Comparison of ENCODE assay signal across 12 cellular contexts in the genomic region with DNA sequence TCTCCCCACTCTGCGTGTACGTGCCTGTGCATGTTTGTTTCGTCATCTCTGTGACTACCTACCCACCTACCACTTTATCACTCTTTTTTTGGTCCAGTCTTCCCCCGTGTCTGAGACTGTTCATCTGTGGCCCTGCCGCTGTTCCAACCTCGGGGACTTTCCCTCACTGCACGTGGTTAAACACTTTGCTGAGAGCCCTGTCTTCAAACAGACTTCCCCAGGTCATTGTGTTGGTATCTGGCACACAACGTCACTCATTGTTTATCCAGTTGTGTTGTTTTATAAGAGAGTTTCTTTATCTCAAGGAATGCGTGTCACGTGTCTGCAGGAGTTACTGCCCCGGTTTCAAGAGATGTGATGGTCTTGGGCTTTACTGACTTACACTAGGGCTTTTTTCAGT.
DNase-seq lines count a peak whose midpoint lies in the region; ATAC-seq and TF ChIP-seq lines count a peak whose summit lies in the region.
"Had no signal": no experiment of that assay in that cellular context is flagged by ENCODE, and none has a peak within 500 bp of the region (broad histone marks: within the 10 kb centered on the region; RNA-seq: fewer than 3 reads in every experiment).

No MANE protein-coding gene starts in this region.

- peak overlapping the region; percentile 31 for H3K27ac Mint-ChIP-seq in endodermal cell
- H3K27ac Mint-ChIP-seq in T-cell: no peak overlapping the region
- H3K27ac Mint-ChIP-seq: CD4-positive, alpha-beta T cell had no signal

- intact Hi-C loops in lower leg skin (cut with DNase I; ENCODE audit: low total_unique reads): no loop called here

- no peak for DNase-seq in endodermal cell
- peak; percentile 39 for DNase-seq in osteoblast (ENCODE audit: insufficient read length, low spot score, missing footprints)
- no peak for DNase-seq in lower leg skin (ENCODE audit: low spot score in 2 of 2)
- DNase-seq in OCI-M1 (lab: John Stamatoyannopoulos, UW): no peak
- no peak for DNase-seq in T-cell
- no peak for DNase-seq in suprapubic skin (ENCODE audit: low spot score in 2 of 2)
- DNase-seq: CD4-positive, alpha-beta T cell; H9; NCI-H774 had no signal

- H3K27me3 Mint-ChIP-seq in endodermal cell (ENCODE audit: insufficient read depth) (no peaks in the 10 kb centered on the region), T-cell (no peaks in the 10 kb centered on the region)
- H3K27me3 Mint-ChIP-seq: CD4-positive, alpha-beta T cell had no signal

- TF ChIP-seq POLR2A in lower leg skin (IDR thresholded peaks at IDR 0.05): no peak
- TF ChIP-seq POLR2A in suprapubic skin (IDR thresholded peaks at IDR 0.05): no peak

- 88 to 89% methylated on average over 8 to 11 of the region's 11 CpGs for WGBS in endodermal cell (ENCODE audit: insufficient coverage in 1 of 2, insufficient read length in 1 of 2), 2 experiments
- 76 to 79% methylated on average over 11 of the region's 11 CpGs for WGBS in lower leg skin, 2 donors
- WGBS in suprapubic skin: 74% methylated on average over 11 of the region's 11 CpGs

- H3K9me3 ChIP-seq in endodermal cell (ENCODE audit: control insufficient read depth, low read length): no peaks in the 10 kb centered on the region
- H3K9me3 ChIP-seq in osteoblast (ENCODE audit: low read depth, low read length): no peaks in the 10 kb centered on the region
- H3K9me3 ChIP-seq in suprapubic skin: no peaks in the 10 kb centered on the region

- H3K27ac ChIP-seq in endodermal cell (ENCODE audit: low read depth, low read length): no peak overlapping the region
- H3K27ac ChIP-seq in osteoblast (ENCODE audit: low read depth, low read length): peak overlapping the region; percentile 97
- no peak overlapping the region for H3K27ac ChIP-seq in suprapubic skin

- TF ChIP-seq EP300 in suprapubic skin (IDR thresholded peaks at IDR 0.05): no peak

- H2AFZ ChIP-seq in osteoblast (ENCODE audit: low read length): no peak overlapping the region

- no peaks in the 10 kb centered on the region for H3K9me3 Mint-ChIP-seq in endodermal cell
- H3K9me3 Mint-ChIP-seq in T-cell: no peaks in the 10 kb centered on the region
- H3K9me3 Mint-ChIP-seq: CD4-positive, alpha-beta T cell; H9 had no signal

- no peaks in the 10 kb centered on the region for H3K36me3 ChIP-seq in endodermal cell (ENCODE audit: control insufficient read depth, insufficient read depth, low read length)
- H3K36me3 ChIP-seq in osteoblast (ENCODE audit: insufficient read depth, low read length): no peaks in the 10 kb centered on the region
- H3K36me3 ChIP-seq in suprapubic skin: no peaks in the 10 kb centered on the region

- CTCF ChIA-PET in T-cell (lab: Charles Lee): interaction anchor here in 1 of 2 donors (1.0 kb wide), 1 partner anchor 19 kb away, joined by 4 read pairs; no protein-coding TSS in a partner anchor

- POLR2A ChIA-PET in T-cell (lab: Charles Lee): no interaction called here

- H3K4me3 ChIP-seq in endodermal cell (ENCODE audit: low read length) (no peak overlapping the region), osteoblast (ENCODE audit: insufficient read depth, low read length) (no peak overlapping the region), lower leg skin (ENCODE audit: low read depth, poor library complexity, severe bottlenecking) (no peak overlapping the region), suprapubic skin (no peak overlapping the region)
- H3K4me3 ChIP-seq: lung had no signal

- H3K4me1 Mint-ChIP-seq in endodermal cell (peaks cover 15% of the 10 kb centered on the region), T-cell (no peaks in the 10 kb centered on the region)

- H3K36me3 Mint-ChIP-seq in endodermal cell (ENCODE audit: low read depth) (no peaks in the 10 kb centered on the region), T-cell (no peaks in the 10 kb centered on the region)

- no peaks in the 10 kb centered on the region for H4K20me1 ChIP-seq in osteoblast (ENCODE audit: insufficient read depth, low read length)

- peak overlapping the region; percentile 43 for H3K4me2 ChIP-seq in osteoblast (ENCODE audit: insufficient read depth, low read length)

- TF ChIP-seq CTCF in endodermal cell (conservative IDR thresholded peaks at IDR 0.05) (no peak), osteoblast (IDR thresholded peaks at IDR 0.05; ENCODE audit: extremely low read depth, low read depth, low read length) (no peak), lower leg skin (IDR thresholded peaks at IDR 0.05) (no peak), suprapubic skin (IDR thresholded peaks at IDR 0.05) (no peak)

- H3K4me1 ChIP-seq in endodermal cell (ENCODE audit: control insufficient read depth, insufficient read depth, low read length) (no peaks in the 10 kb centered on the region), osteoblast (ENCODE audit: insufficient read depth, low read length) (peaks cover 78% of the 10 kb centered on the region), suprapubic skin (peaks cover 10% of the 10 kb centered on the region)

- peak; percentile 64 for ATAC-seq in GM18519 (IDR thresholded peaks at IDR 0.05; ENCODE audit: low FRiP score, unreplicated experiment)
- ATAC-seq in HG03280 (IDR thresholded peaks at IDR 0.05; ENCODE audit: unreplicated experiment): peak; percentile 57
- ATAC-seq in T-cell (replicated peaks in 1 of 4): no peak

- H3K4me3 Mint-ChIP-seq in endodermal cell: no peak overlapping the region
- H3K4me3 Mint-ChIP-seq in T-cell: no peak overlapping the region
- H3K4me3 Mint-ChIP-seq: CD4-positive, alpha-beta T cell; H9 had no signal

- H3K79me2 ChIP-seq in osteoblast (ENCODE audit: insufficient read depth, low read length): peaks cover 3% of the 10 kb centered on the region

- H3K9ac ChIP-seq in endodermal cell (ENCODE audit: extremely low read depth, low read length, poor library complexity, severe bottlenecking): no peak overlapping the region

- H3K27me3 ChIP-seq in endodermal cell (ENCODE audit: control insufficient read depth, insufficient read depth, low read length, poor library complexity, severe bottlenecking): no peaks in the 10 kb centered on the region
- no peaks in the 10 kb centered on the region for H3K27me3 ChIP-seq in osteoblast (ENCODE audit: insufficient read depth, low read length)
- no peaks in the 10 kb centered on the region for H3K27me3 ChIP-seq in suprapubic skin

Comparison
In these comparisons a context has a peak if more than half of its experiments do, and no peak if none do; other contexts are left out.
1. ATAC-seq: peak in GM18519 (single experiment) and HG03280 (single experiment); none in T-cell (0 of 4).